23 cellular contexts compared by ENCODE assay signal in genomic region chr2:228072669-228073068, GRCh38.
"Had no signal": no experiment of that assay in that cellular context is flagged by ENCODE, and none has a peak within 500 bp of the region (broad histone marks: within the 10 kb centered on the region; RNA-seq: fewer than 3 reads in every experiment).

No MANE protein-coding gene starts in this region.

- ATAC-seq: psoas muscle; right cardiac atrium; right lobe of liver; stimulated activated effector memory CD8-positive, alpha-beta T cell treated with anti-CD3 and anti-CD28 coated beads, Interleukin-12 subunit alpha, Interleukin-12 subunit beta, amount 100 ng/mL, for 72 hours; stimulated activated naive B cell treated with anti-CD40 and anti-IgM and Interleukin-4, amounts not matched to agents 10 μg/mL and 1 μg/mL and 100 μg/mL, for 72 hours had no signal

- H3K4me1 ChIP-seq: neural progenitor cell, parathyroid adenoma, psoas muscle, right lobe of liver, sigmoid colon, stomach, thyroid gland, tibial nerve, upper lobe of left lung, vagina had no signal

- DNase-seq: occipital lobe; ovary; psoas muscle; right cardiac atrium; right lobe of liver; sigmoid colon; small intestine; stimulated activated CD4-positive, alpha-beta T cell treated with anti-CD3 and anti-CD28 coated beads, Interleukin-15, amount 100 ng/mL, for 24 hours; stimulated activated CD4-positive, alpha-beta T cell treated with anti-CD3 and anti-CD28 coated beads, Interleukin-2, amount 100 ng/mL, for 24 hours; stimulated activated CD4-positive, alpha-beta T cell treated with anti-CD3 and anti-CD28 coated beads, Interleukin-2, amount 100 ng/mL, for 48 hours; stimulated activated CD4-positive, alpha-beta T cell treated with anti-CD3 and anti-CD28 coated beads, Interleukin-4, amount 100 ng/mL, for 24 hours; stimulated activated naive B cell treated with anti-CD40 and anti-IgM and Interleukin-4, amounts not matched to agents 10 μg/mL and 1 μg/mL and 100 μg/mL, for 72 hours; stimulated activated naive CD4-positive, alpha-beta T cell treated with Interleukin-2 at 50 U/mL for 16 hours; stomach; thyroid gland; trophoblast cell; upper lobe of left lung had no signal

- H3K27me3 ChIP-seq: neural progenitor cell, ovary, right lobe of liver, sigmoid colon, stomach, thyroid gland, tibial nerve, upper lobe of left lung, vagina had no signal

- H3K4me2 ChIP-seq: neural progenitor cell had no signal

- H3K79me2 ChIP-seq: parathyroid adenoma had no signal

- H3K27ac ChIP-seq: neural progenitor cell, ovary, parathyroid adenoma, psoas muscle, right lobe of liver, sigmoid colon, stomach, thoracic aorta, thyroid gland, tibial nerve, upper lobe of left lung, vagina had no signal

- H3K36me3 ChIP-seq: neural progenitor cell, ovary, right lobe of liver, sigmoid colon, stomach, thoracic aorta, thyroid gland, tibial nerve, upper lobe of left lung, vagina had no signal

- H3K9ac ChIP-seq: neural progenitor cell, parathyroid adenoma had no signal

- H3K4me3 ChIP-seq: neural progenitor cell, ovary, psoas muscle, right lobe of liver, sigmoid colon, stomach, thoracic aorta, thyroid gland, tibial nerve, upper lobe of left lung, vagina had no signal
